29 cellular contexts compared by ENCODE assay signal in the genomic region with DNA sequence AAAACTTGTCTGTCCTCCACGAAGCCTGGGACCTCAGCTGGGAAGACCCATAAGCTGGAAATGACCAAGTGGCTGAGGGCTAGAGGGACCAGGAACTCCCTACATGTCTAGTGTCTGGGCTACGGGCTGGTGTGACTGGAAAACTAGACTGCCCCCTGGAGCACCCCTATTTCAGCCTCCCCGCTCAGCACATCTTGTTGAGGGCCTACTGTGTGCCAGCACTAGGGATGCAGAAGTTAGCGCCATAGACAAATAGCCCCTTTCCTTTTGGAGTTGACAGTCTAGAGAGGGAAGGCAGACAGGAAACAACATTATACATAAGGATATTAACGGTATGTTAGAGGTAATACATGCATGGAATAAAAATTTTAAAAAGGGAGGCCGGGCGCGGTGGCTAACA.
"Had no signal": no experiment of that assay in that cellular context is flagged by ENCODE, and none has a peak within 500 bp of the region (broad histone marks: within the 10 kb centered on the region; RNA-seq: fewer than 3 reads in every experiment).

No MANE protein-coding gene starts in this region.

- H3K27me3 Mint-ChIP-seq: stimulated activated memory B cell treated with anti-CD40 and anti-IgM and Interleukin-4, amounts not matched to agents 10 μg/mL and 1 μg/mL and 100 μg/mL, for 72 hours; stimulated activated naive CD8-positive, alpha-beta T cell treated with anti-CD3 and anti-CD28 coated beads, Interleukin-15, Interleukin-2, amounts not matched to agents 100 ng/mL and 50 ng/mL, for 24 hours had no signal

- H3K27ac ChIP-seq: pancreas, prostate gland, right lobe of liver, sigmoid colon, spleen, stomach, thoracic aorta, thyroid gland, tibial nerve, upper lobe of left lung, vagina had no signal

- H3K9me3 Mint-ChIP-seq: natural killer cell treated with Interleukin-12 subunit alpha and Interleukin-12 subunit beta and Interleukin-15 and Interleukin-18, amount 100 ng/mL, for 72 hours had no signal

- H3K27ac Mint-ChIP-seq: naive B cell; naive thymus-derived CD8-positive, alpha-beta T cell; natural killer cell treated with Interleukin-12 subunit alpha and Interleukin-12 subunit beta and Interleukin-15 and Interleukin-18, amount 100 ng/mL, for 72 hours; nephron progenitor cell; stimulated activated memory B cell treated with anti-CD40 and anti-IgM and Interleukin-4, amounts not matched to agents 10 μg/mL and 1 μg/mL and 100 μg/mL, for 72 hours; stimulated activated naive CD8-positive, alpha-beta T cell treated with anti-CD3 and anti-CD28 coated beads, Interleukin-15, Interleukin-2, amounts not matched to agents 100 ng/mL and 50 ng/mL, for 24 hours had no signal

- H3K4me3 Mint-ChIP-seq: naive B cell; naive thymus-derived CD8-positive, alpha-beta T cell; natural killer cell treated with Interleukin-12 subunit alpha and Interleukin-12 subunit beta and Interleukin-15 and Interleukin-18, amount 100 ng/mL, for 72 hours; nephron progenitor cell; neural crest cell; stimulated activated memory B cell treated with anti-CD40 and anti-IgM and Interleukin-4, amounts not matched to agents 10 μg/mL and 1 μg/mL and 100 μg/mL, for 72 hours; stimulated activated naive CD8-positive, alpha-beta T cell treated with anti-CD3 and anti-CD28 coated beads, Interleukin-15, Interleukin-2, amounts not matched to agents 100 ng/mL and 50 ng/mL, for 24 hours had no signal

- H3K36me3 ChIP-seq: pancreas, prostate gland, right lobe of liver, sigmoid colon, spleen, stomach, thoracic aorta, thyroid gland, tibial nerve, upper lobe of left lung, vagina had no signal

- H3K36me3 Mint-ChIP-seq: naive B cell; naive thymus-derived CD8-positive, alpha-beta T cell; natural killer cell treated with Interleukin-12 subunit alpha and Interleukin-12 subunit beta and Interleukin-15 and Interleukin-18, amount 100 ng/mL, for 72 hours; stimulated activated memory B cell treated with anti-CD40 and anti-IgM and Interleukin-4, amounts not matched to agents 10 μg/mL and 1 μg/mL and 100 μg/mL, for 72 hours had no signal

- H3K4me1 ChIP-seq: pancreas, prostate gland, right lobe of liver, spleen, thyroid gland, tibial nerve, upper lobe of left lung, vagina had no signal

- ATAC-seq: naive thymus-derived CD8-positive, alpha-beta T cell; natural killer cell treated with Interleukin-12 subunit alpha and Interleukin-12 subunit beta and Interleukin-15 and Interleukin-18, amount 100 ng/mL, for 72 hours; pancreas; right cardiac atrium; right lobe of liver; stimulated activated memory B cell treated with anti-CD40 and anti-IgM and Interleukin-4, amounts not matched to agents 10 μg/mL and 1 μg/mL and 100 μg/mL, for 72 hours had no signal

- H3K4me3 ChIP-seq: pancreas, prostate gland, right lobe of liver, sigmoid colon, spleen, stomach, thoracic aorta, thyroid gland, tibial nerve, upper lobe of left lung, vagina had no signal

- DNase-seq: naive B cell; naive thymus-derived CD8-positive, alpha-beta T cell; nephron progenitor cell; occipital lobe; pancreas; retina; right cardiac atrium; right lobe of liver; sigmoid colon; small intestine; spleen; stimulated activated CD4-positive, alpha-beta T cell treated with anti-CD3 and anti-CD28 coated beads, Interleukin-12 subunit alpha, Interleukin-12 subunit beta, amount 100 ng/mL, for 4 hours; stimulated activated CD4-positive, alpha-beta T cell treated with anti-CD3 and anti-CD28 coated beads, Interleukin-1b, Interleukin-23, amount 100 ng/mL, for 48 hours; stimulated activated CD4-positive, alpha-beta T cell treated with anti-CD3 and anti-CD28 coated beads, Interleukin-4, amount 100 ng/mL, for 1 hour; stimulated activated CD4-positive, alpha-beta T cell treated with anti-CD3 and anti-CD28 coated beads, Interleukin-4, amount 100 ng/mL, for 4 hours; stimulated activated CD8-positive, alpha-beta memory T cell treated with anti-CD3 and anti-CD28 coated beads, Interleukin-4, amount 100 ng/mL, for 48 hours; stimulated activated naive CD4-positive, alpha-beta T cell treated with Interleukin-2 at 50 U/mL for 16 hours; stomach; thyroid gland; trophoblast cell; upper lobe of left lung had no signal

- H3K27me3 ChIP-seq: pancreas, right lobe of liver, sigmoid colon, stomach, thyroid gland, tibial nerve, upper lobe of left lung, vagina had no signal

- H3K9me3 ChIP-seq: pancreas, prostate gland, right lobe of liver, sigmoid colon, stomach, thoracic aorta, thyroid gland, tibial nerve, upper lobe of left lung, vagina had no signal

- H3K4me1 Mint-ChIP-seq: naive B cell; naive thymus-derived CD8-positive, alpha-beta T cell; nephron progenitor cell; neural crest cell; stimulated activated memory B cell treated with anti-CD40 and anti-IgM and Interleukin-4, amounts not matched to agents 10 μg/mL and 1 μg/mL and 100 μg/mL, for 72 hours had no signal
